Comparison of ENCODE assay signal across 1 cellular context in the genomic region with DNA sequence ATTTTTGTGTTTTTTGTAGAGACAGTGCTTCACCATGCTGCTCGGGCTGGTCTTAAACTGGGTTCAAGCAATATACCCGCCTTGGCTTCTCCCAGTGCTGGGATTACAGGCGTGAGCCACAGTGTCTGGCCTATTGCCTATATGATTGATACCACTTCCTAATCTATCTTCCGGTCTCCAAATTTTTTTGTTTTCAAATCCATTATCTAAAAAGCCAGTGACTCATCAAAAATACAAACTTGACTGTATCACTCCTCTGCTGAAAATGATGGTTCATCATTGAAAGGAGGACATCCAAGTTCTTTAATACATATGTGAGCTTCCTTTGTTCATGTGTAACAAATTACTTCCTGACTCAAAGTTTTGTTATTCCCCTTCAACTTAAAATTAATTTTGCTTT.
TF ChIP-seq lines count a peak whose summit lies in the region.

No MANE protein-coding gene starts in this region.

TF ChIP-seq in K562, 482 proteins besides CTCF, POLR2A, EP300 and RAD21:
- TF ChIP-seq, protein P1, sequence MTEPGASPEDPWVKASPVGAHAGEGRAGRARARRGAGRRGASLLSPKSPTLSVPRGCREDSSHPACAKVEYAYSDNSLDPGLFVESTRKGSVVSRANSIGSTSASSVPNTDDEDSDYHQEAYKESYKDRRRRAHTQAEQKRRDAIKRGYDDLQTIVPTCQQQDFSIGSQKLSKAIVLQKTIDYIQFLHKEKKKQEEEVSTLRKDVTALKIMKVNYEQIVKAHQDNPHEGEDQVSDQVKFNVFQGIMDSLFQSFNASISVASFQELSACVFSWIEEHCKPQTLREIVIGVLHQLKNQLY (CRISPR knock-in tag; conservative IDR thresholded peaks at IDR 0.05), result no peak
- TF ChIP-seq, protein P2, sequence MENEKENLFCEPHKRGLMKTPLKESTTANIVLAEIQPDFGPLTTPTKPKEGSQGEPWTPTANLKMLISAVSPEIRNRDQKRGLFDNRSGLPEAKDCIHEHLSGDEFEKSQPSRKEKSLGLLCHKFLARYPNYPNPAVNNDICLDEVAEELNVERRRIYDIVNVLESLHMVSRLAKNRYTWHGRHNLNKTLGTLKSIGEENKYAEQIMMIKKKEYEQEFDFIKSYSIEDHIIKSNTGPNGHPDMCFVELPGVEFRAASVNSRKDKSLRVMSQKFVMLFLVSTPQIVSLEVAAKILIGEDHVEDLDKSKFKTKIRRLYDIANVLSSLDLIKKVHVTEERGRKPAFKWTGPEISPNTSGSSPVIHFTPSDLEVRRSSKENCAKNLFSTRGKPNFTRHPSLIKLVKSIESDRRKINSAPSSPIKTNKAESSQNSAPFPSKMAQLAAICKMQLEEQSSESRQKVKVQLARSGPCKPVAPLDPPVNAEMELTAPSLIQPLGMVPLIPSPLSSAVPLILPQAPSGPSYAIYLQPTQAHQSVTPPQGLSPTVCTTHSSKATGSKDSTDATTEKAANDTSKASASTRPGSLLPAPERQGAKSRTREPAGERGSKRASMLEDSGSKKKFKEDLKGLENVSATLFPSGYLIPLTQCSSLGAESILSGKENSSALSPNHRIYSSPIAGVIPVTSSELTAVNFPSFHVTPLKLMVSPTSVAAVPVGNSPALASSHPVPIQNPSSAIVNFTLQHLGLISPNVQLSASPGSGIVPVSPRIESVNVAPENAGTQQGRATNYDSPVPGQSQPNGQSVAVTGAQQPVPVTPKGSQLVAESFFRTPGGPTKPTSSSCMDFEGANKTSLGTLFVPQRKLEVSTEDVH (IDR thresholded peaks at IDR 0.05; ENCODE audit: low read depth, partially characterized antibody), result no peak
- TF ChIP-seq MAFF (IDR thresholded peaks at IDR 0.05; ENCODE audit: low read length), result peak; percentile 65; the same call in 1 of the 2 replicates
- no peak for TF ChIP-seq SNIP1 (IDR thresholded peaks at IDR 0.05; ENCODE audit: low read depth)
- TF ChIP-seq C11orf30 (IDR thresholded peaks at IDR 0.05; ENCODE audit: low read depth), result peak; percentile 70
- no peak for TF ChIP-seq CHCHD3 (CRISPR knock-in tag; IDR thresholded peaks at IDR 0.05)
- TF ChIP-seq ZNF316 (IDR thresholded peaks at IDR 0.05), result peak; percentile 84
- peak; percentile 15; the same call in 1 of the 2 replicates for TF ChIP-seq MAFK (IDR thresholded peaks at IDR 0.05; ENCODE audit: low read length)
- TF ChIP-seq DPF2 (IDR thresholded peaks at IDR 0.05), result peak; percentile 56
- TF ChIP-seq MEIS2 (IDR thresholded peaks at IDR 0.05; ENCODE audit: partially characterized antibody), result peak; percentile 50
- TF ChIP-seq, protein P3, sequence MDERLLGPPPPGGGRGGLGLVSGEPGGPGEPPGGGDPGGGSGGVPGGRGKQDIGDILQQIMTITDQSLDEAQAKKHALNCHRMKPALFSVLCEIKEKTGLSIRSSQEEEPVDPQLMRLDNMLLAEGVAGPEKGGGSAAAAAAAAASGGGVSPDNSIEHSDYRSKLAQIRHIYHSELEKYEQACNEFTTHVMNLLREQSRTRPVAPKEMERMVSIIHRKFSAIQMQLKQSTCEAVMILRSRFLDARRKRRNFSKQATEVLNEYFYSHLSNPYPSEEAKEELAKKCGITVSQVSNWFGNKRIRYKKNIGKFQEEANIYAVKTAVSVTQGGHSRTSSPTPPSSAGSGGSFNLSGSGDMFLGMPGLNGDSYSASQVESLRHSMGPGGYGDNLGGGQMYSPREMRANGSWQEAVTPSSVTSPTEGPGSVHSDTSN (CRISPR knock-in tag; IDR thresholded peaks at IDR 0.05; ENCODE audit: low read depth), result no peak
- TF ChIP-seq, protein P3 (tag; conservative IDR thresholded peaks at IDR 0.05; ENCODE audit: low read depth), result peak; percentile 66
- TF ChIP-seq NFE2 (IDR thresholded peaks at IDR 0.05; ENCODE audit: low read depth), result peak; percentile 59; the same call in 1 of the 2 replicates
- TF ChIP-seq RBBP5 (IDR thresholded peaks at IDR 0.05; ENCODE audit: borderline replicate concordance, insufficient read depth, low read length, poor library complexity, severe bottlenecking), result no peak
- TF ChIP-seq, protein P4, sequence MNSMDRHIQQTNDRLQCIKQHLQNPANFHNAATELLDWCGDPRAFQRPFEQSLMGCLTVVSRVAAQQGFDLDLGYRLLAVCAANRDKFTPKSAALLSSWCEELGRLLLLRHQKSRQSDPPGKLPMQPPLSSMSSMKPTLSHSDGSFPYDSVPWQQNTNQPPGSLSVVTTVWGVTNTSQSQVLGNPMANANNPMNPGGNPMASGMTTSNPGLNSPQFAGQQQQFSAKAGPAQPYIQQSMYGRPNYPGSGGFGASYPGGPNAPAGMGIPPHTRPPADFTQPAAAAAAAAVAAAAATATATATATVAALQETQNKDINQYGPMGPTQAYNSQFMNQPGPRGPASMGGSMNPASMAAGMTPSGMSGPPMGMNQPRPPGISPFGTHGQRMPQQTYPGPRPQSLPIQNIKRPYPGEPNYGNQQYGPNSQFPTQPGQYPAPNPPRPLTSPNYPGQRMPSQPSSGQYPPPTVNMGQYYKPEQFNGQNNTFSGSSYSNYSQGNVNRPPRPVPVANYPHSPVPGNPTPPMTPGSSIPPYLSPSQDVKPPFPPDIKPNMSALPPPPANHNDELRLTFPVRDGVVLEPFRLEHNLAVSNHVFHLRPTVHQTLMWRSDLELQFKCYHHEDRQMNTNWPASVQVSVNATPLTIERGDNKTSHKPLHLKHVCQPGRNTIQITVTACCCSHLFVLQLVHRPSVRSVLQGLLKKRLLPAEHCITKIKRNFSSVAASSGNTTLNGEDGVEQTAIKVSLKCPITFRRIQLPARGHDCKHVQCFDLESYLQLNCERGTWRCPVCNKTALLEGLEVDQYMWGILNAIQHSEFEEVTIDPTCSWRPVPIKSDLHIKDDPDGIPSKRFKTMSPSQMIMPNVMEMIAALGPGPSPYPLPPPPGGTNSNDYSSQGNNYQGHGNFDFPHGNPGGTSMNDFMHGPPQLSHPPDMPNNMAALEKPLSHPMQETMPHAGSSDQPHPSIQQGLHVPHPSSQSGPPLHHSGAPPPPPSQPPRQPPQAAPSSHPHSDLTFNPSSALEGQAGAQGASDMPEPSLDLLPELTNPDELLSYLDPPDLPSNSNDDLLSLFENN (IDR thresholded peaks at IDR 0.05; ENCODE audit: low read depth in 2 of 2, low read length in 2 of 2), result no peak
- TF ChIP-seq ZNF174 (CRISPR knock-in tag; IDR thresholded peaks at IDR 0.05), result no peak
- TF ChIP-seq NFE2L1 (tag; IDR thresholded peaks at IDR 0.05; ENCODE audit: borderline replicate concordance, low read depth), result peak; percentile 83
- peak; percentile 94 for TF ChIP-seq MAFG (tag; conservative IDR thresholded peaks at IDR 0.05)
